ENCODE assay signal across 19 cellular contexts in genomic region chr5:134046801-134047707, GRCh38. TPM values are rescaled to one million over a fixed set of nuclear protein-coding genes. Genes with fewer than 3 reads are reported as not detected.
DNase-seq lines count a peak whose midpoint lies in the region; ATAC-seq and TF ChIP-seq lines count a peak whose summit lies in the region.
"Had no signal": no experiment of that assay in that cellular context is flagged by ENCODE, and none has a peak within 500 bp of the region (broad histone marks: within the 10 kb centered on the region; RNA-seq: fewer than 3 reads in every experiment).

No MANE protein-coding gene starts in this region.

- no peak overlapping the region for H3K4me3 ChIP-seq in BLaER1
- H3K4me3 ChIP-seq in HUES48 (ENCODE audit: low read depth, low read length): no peak overlapping the region
- no peak overlapping the region for H3K4me3 ChIP-seq in body of pancreas

- 45 to 68% methylated on average over 6 of the region's 6 CpGs for WGBS in body of pancreas, 2 donors

- no peak overlapping the region for H3K27ac ChIP-seq in BLaER1
- peak overlapping the region; percentile 53 for H3K27ac ChIP-seq in HUES48 (ENCODE audit: low read depth, low read length)
- peak overlapping the region in 1 of 4 donors; percentile 8 for H3K27ac ChIP-seq in body of pancreas

- H3K4me1 ChIP-seq in BLaER1 (peaks cover 19% of the 10 kb centered on the region), HUES48 (ENCODE audit: control insufficient read depth, insufficient read depth, low read length) (peaks cover 27% of the 10 kb centered on the region), body of pancreas (peaks cover 6% of the 10 kb centered on the region)

- H3K36me3 ChIP-seq in BLaER1 (no peaks in the 10 kb centered on the region), HUES48 (ENCODE audit: control insufficient read depth, insufficient read depth, low read length) (no peaks in the 10 kb centered on the region), body of pancreas (replicated peaks in 1 of 2; ENCODE audit: insufficient read depth in 1 of 2, low read depth in 2 of 2) (no peaks in the 10 kb centered on the region)

- peaks cover 41% of the 10 kb centered on the region for H3K4me1 Mint-ChIP-seq in activated naive CD8-positive, alpha-beta T cell treated with anti-CD3 and anti-CD28 coated beads for 36 hours

- H3K36me3 Mint-ChIP-seq in activated naive CD8-positive, alpha-beta T cell treated with anti-CD3 and anti-CD28 coated beads for 36 hours: no peaks in the 10 kb centered on the region
- H3K36me3 Mint-ChIP-seq: activated naive CD8-positive, alpha-beta T cell; type B pancreatic cell had no signal

- no peaks in the 10 kb centered on the region for H3K9me3 Mint-ChIP-seq in activated naive CD8-positive, alpha-beta T cell treated with anti-CD3 and anti-CD28 coated beads for 36 hours
- H3K9me3 Mint-ChIP-seq: type B pancreatic cell had no signal

- TF ChIP-seq CTCF in body of pancreas (IDR thresholded peaks at IDR 0.05): no peak

- H4K20me1 ChIP-seq in BLaER1: no peaks in the 10 kb centered on the region

- H3K9me3 ChIP-seq in BLaER1 (no peaks in the 10 kb centered on the region), HUES48 (ENCODE audit: control insufficient read depth, insufficient read depth, low read length) (no peaks in the 10 kb centered on the region), body of pancreas (no peaks in the 10 kb centered on the region)

- H3K4me3 Mint-ChIP-seq in activated naive CD8-positive, alpha-beta T cell treated with anti-CD3 and anti-CD28 coated beads for 36 hours: no peak overlapping the region
- H3K4me3 Mint-ChIP-seq: activated naive CD8-positive, alpha-beta T cell; type B pancreatic cell had no signal

- no peak overlapping the region for H3K27ac Mint-ChIP-seq in activated naive CD8-positive, alpha-beta T cell treated with anti-CD3 and anti-CD28 coated beads for 36 hours
- H3K27ac Mint-ChIP-seq: activated naive CD8-positive, alpha-beta T cell; type B pancreatic cell had no signal

- H3K27me3 ChIP-seq in BLaER1 (no peaks in the 10 kb centered on the region), HUES48 (ENCODE audit: control insufficient read depth, insufficient read depth, low read length) (no peaks in the 10 kb centered on the region; the same call in 1 of the 2 replicates), body of pancreas (no peaks in the 10 kb centered on the region)

- no peak for TF ChIP-seq POLR2A in body of pancreas (IDR thresholded peaks at IDR 0.05)

- peak in 1 of 4 donors; percentile 11 for DNase-seq in body of pancreas
- DNase-seq in mesenteric fat pad (ENCODE audit: low spot score): peak; percentile 22
- no peak for DNase-seq in glomerular visceral epithelial cell (ENCODE audit: extremely low spot score)
- DNase-seq in activated naive CD8-positive, alpha-beta T cell treated with anti-CD3 and anti-CD28 coated beads for 36 hours: no peak
- DNase-seq in SIG-M5 (lab: John Stamatoyannopoulos, UW): no peak
- DNase-seq in inferior parietal cortex (ENCODE audit: extremely low spot score): no peak
- DNase-seq: activated CD4-positive, alpha-beta T cell treated with anti-CD3 and anti-CD28 coated beads for 4 hours; EL; erythroblast; HCEC 1CT; hippocampal formation; NCI-H1930; NCI-H345; T-helper 1 cell had no signal

- intact Hi-C loops in body of pancreas (cut with DNase I): no loop called here

- H3K27me3 Mint-ChIP-seq in activated naive CD8-positive, alpha-beta T cell treated with anti-CD3 and anti-CD28 coated beads for 36 hours: no peaks in the 10 kb centered on the region
- H3K27me3 Mint-ChIP-seq: activated naive CD8-positive, alpha-beta T cell; type B pancreatic cell had no signal

- 0 out of 2 replicates have a peak overlapping the region, but pooled peaks have one; percentile 17 for H3K4me2 ChIP-seq in BLaER1

- no peak overlapping the region for H3K9ac ChIP-seq in BLaER1
- no peak overlapping the region for H3K9ac ChIP-seq in HUES48 (ENCODE audit: low read depth, low read length)

- peak; percentile 59 for ATAC-seq in body of pancreas
- ATAC-seq: Right ventricle myocardium inferior had no signal

RNA-seq across cellular contexts. Expression of gene VDAC1, which starts 42.3 kb away (rescaled TPM):
- 10 to 100 TPM; 37.6 to 65.1 TPM for total RNA-seq in body of pancreas
- 165 TPM for total RNA-seq in mesenteric fat pad
- 100 to 1,000 TPM; 539 to 540 TPM for total RNA-seq in activated naive CD8-positive, alpha-beta T cell treated with anti-CD3 and anti-CD28 coated beads for 36 hours
